ENCODE assay signal across 8 cellular contexts in genomic region chr1:89607888-89608626, GRCh38. TPM values are rescaled to one million over a fixed set of nuclear protein-coding genes. Genes with fewer than 3 reads are reported as not detected.
DNase-seq lines count a peak whose midpoint lies in the region; ATAC-seq, FAIRE-seq and TF ChIP-seq lines count a peak whose summit lies in the region.

No MANE protein-coding gene starts in this region.

- POLR2A ChIA-PET in IMR-90 (lab: Charles Lee; ENCODE audit: unreplicated experiment) = no interaction called here

- H3K79me1 ChIP-seq in IMR-90 (ENCODE audit: low read depth in 1 of 2, low read length in 2 of 2) = no peaks in the 10 kb centered on the region

- BruUV-seq in IMR-90 (replicated peaks; lab: Mats Ljungman, UMichigan) = no TSS peak

- WGBS in IMR-90 (ENCODE audit: extremely low coverage in 2 of 2, insufficient read length in 1 of 2), 2 experiments = 100% methylated on average over 1 of the region's 8 CpGs; no CpG with 5 or more reads in 1 of the 2 experiments

- CTCF ChIA-PET in IMR-90 (lab: Yijun Ruan, JAX) = interaction anchor here (0.7 kb wide), 2 partner anchors 12 to 91 kb away, joined by 3 read pairs; no protein-coding TSS in a partner anchor

- H4K8ac ChIP-seq in IMR-90 (ENCODE audit: low read depth in 2 of 2, low read length in 2 of 2) = no peak overlapping the region

- no peak overlapping the region for H3K18ac ChIP-seq in IMR-90 (ENCODE audit: low read depth, low read length)

- H4K20me1 ChIP-seq in IMR-90 (ENCODE audit: insufficient read depth, low read length) = no peaks in the 10 kb centered on the region

- in situ Hi-C loops in IMR-90 (cut with MboI; ENCODE audit: low sequenced_read_pairs) = loop anchor here (10.0 kb wide), 1 partner anchor 133 kb away; no protein-coding TSS in a partner anchor

- no peak overlapping the region for H2AK5ac ChIP-seq in IMR-90 (ENCODE audit: low read depth, low read length)

- no peak overlapping the region for H3K56ac ChIP-seq in IMR-90 (ENCODE audit: extremely low read depth, insufficient read depth, low read length)

- TF ChIP-seq CTCF in IMR-90 (conservative IDR thresholded peaks at IDR 0.05; ENCODE audit: low read depth, low read length) (no peak), fibroblast of pulmonary artery (IDR thresholded peaks at IDR 0.05; ENCODE audit: low read length, missing control alignments) (no peak), GM10266 (IDR thresholded peaks at IDR 0.05; ENCODE audit: control insufficient read depth, insufficient read depth, low read depth, missing control alignments) (no peak)

- DNase-seq in IMR-90 (peak; percentile 31), activated T-cell treated with anti-CD3 and anti-CD28 coated beads for 48 hours (ENCODE audit: low read depth) (peak; percentile 64), fibroblast of pulmonary artery (ENCODE audit: low read depth) (peak; percentile 72), GM10266 (ENCODE audit: extremely low spot score) (no peak), RCC 7860 (ENCODE audit: low spot score) (no peak), amygdala (lab: John Stamatoyannopoulos, UW) (no peak)
- DNase-seq in stimulated activated CD4-positive, alpha-beta T cell treated with anti-CD3 and anti-CD28 coated beads, Interleukin-4, amount 100 ng/mL, for 4 hours = peak; percentile 50 to 83

- peaks cover 4% of the 10 kb centered on the region; the same call in 1 of the 2 replicates for H3K9me1 ChIP-seq in IMR-90 (ENCODE audit: insufficient read depth, low read length)

- no peak overlapping the region for H4K5ac ChIP-seq in IMR-90 (ENCODE audit: low read depth, low read length)

- H3K4me2 ChIP-seq in IMR-90 (ENCODE audit: low read depth, low read length) = no peak overlapping the region

- H2BK15ac ChIP-seq in IMR-90 (ENCODE audit: low read depth, low read length) = no peak overlapping the region

- dilution Hi-C loops in IMR-90 (cut with HindIII; ENCODE audit: low sequenced_read_pairs, unreplicated experiment) = no loop called here

- H3K4me3 ChIP-seq in IMR-90 (ENCODE audit: insufficient read depth, low read depth, low read length) (no peak overlapping the region), fibroblast of pulmonary artery (replicated peaks; ENCODE audit: low read depth, low read length) (no peak overlapping the region)

- no peak overlapping the region for H3K4ac ChIP-seq in IMR-90 (ENCODE audit: low read depth, low read length)

- no peaks in the 10 kb centered on the region for H3K9me3 ChIP-seq in IMR-90 (ENCODE audit: control insufficient read depth, insufficient read depth, low read length)

- TF ChIP-seq POLR2A in IMR-90 (IDR thresholded peaks at IDR 0.05; ENCODE audit: low read depth, low read length) = no peak

- no peak overlapping the region for H3K14ac ChIP-seq in IMR-90 (replicated peaks; ENCODE audit: low read depth, low read length)

- H2BK5ac ChIP-seq in IMR-90 (ENCODE audit: low read depth, low read length, poor library complexity, severe bottlenecking) = no peak overlapping the region

- H3K27ac ChIP-seq in IMR-90 (ENCODE audit: insufficient read depth, low read length) = no peak overlapping the region

- peak; percentile 37 for ATAC-seq in IMR-90 (ENCODE audit: low read depth)
- ATAC-seq in HG03025 (IDR thresholded peaks at IDR 0.05; ENCODE audit: low FRiP score, unreplicated experiment) = no peak

- no peak overlapping the region for H4K91ac ChIP-seq in IMR-90 (ENCODE audit: insufficient read depth, low read depth, low read length)

- no peak for TF ChIP-seq RAD21 in IMR-90 (IDR thresholded peaks at IDR 0.05; ENCODE audit: low read length)

- no peak overlapping the region for H2AFZ ChIP-seq in IMR-90 (replicated peaks; ENCODE audit: low read length, poor library complexity)

- no peak overlapping the region for H2AK9ac ChIP-seq in IMR-90 (replicated peaks; ENCODE audit: low read depth, low read length, poor library complexity)

- no peak overlapping the region for H3K9ac ChIP-seq in IMR-90 (ENCODE audit: low read depth, low read length)

- no peak overlapping the region for H3K23ac ChIP-seq in IMR-90 (ENCODE audit: low read depth, low read length)

- intact Hi-C loops in IMR-90 (cut with micrococcal nuclease) = no loop called here

- no peaks in the 10 kb centered on the region for H3K27me3 ChIP-seq in IMR-90 (ENCODE audit: control insufficient read depth, insufficient read depth, low read length)

- H2BK120ac ChIP-seq in IMR-90 (ENCODE audit: low read depth, low read length) = no peak overlapping the region

- peaks cover 3% of the 10 kb centered on the region for H3K4me1 ChIP-seq in IMR-90 (ENCODE audit: control insufficient read depth, insufficient read depth, low read length)

- H2BK20ac ChIP-seq in IMR-90 (ENCODE audit: low read depth, low read length) = no peak overlapping the region

- FAIRE-seq in RCC 7860 (lab: Jason Lieb, UNC) = no peak

- no peaks in the 10 kb centered on the region for H3K36me3 ChIP-seq in IMR-90 (ENCODE audit: control insufficient read depth, insufficient read depth, low read length)

TF ChIP-seq in IMR-90, 13 proteins besides CTCF, POLR2A, EP300 and RAD21:
- TF ChIP-seq FOS (IDR thresholded peaks at IDR 0.05; ENCODE audit: low read depth, low read length) = no peak
- TF ChIP-seq CEBPB (IDR thresholded peaks at IDR 0.05; ENCODE audit: low read depth, low read length) = no peak
- TF ChIP-seq USF2 (IDR thresholded peaks at IDR 0.05; ENCODE audit: low read depth, low read length) = peak; percentile 32; the same call in 1 of the 2 replicates
- no peak for TF ChIP-seq MXI1 (IDR thresholded peaks at IDR 0.05; ENCODE audit: borderline replicate concordance, low read depth, low read length)

RNA-seq across cellular contexts. Expression of gene LRRC8C, which starts 24.9 kb away (rescaled TPM):
- 12.9 and 15.3 TPM in 2 replicates for total RNA-seq in IMR-90 (2012; rRNA removed)
- polyA plus RNA-seq in IMR-90 (2012; rRNA removed) = 6.5 TPM in 2 replicates
- 2.1 and 2.3 TPM in 2 replicates for polyA plus RNA-seq in IMR-90 (2012; cell fraction: cytosol; rRNA removed)
- polyA plus RNA-seq in IMR-90 (2012; cell fraction: nucleus; rRNA removed; ENCODE audit: low replicate concordance) = 1.2 and 3.8 TPM in 2 replicates

Comparison
In these comparisons a context has a peak if more than half of its experiments do, and no peak if none do; other contexts are left out.
1. DNase-seq: peak in IMR-90 (single experiment), activated T-cell treated with anti-CD3 and anti-CD28 coated beads for 48 hours (single experiment), fibroblast of pulmonary artery (single experiment) and stimulated activated CD4-positive, alpha-beta T cell treated with anti-CD3 and anti-CD28 coated beads, Interleukin-4, amount 100 ng/mL, for 4 hours (2 of 2); none in GM10266 (single experiment), RCC 7860 (single experiment) and amygdala (0 of 56).